Comparison of ENCODE assay signal across 1 cellular context in the genomic region with DNA sequence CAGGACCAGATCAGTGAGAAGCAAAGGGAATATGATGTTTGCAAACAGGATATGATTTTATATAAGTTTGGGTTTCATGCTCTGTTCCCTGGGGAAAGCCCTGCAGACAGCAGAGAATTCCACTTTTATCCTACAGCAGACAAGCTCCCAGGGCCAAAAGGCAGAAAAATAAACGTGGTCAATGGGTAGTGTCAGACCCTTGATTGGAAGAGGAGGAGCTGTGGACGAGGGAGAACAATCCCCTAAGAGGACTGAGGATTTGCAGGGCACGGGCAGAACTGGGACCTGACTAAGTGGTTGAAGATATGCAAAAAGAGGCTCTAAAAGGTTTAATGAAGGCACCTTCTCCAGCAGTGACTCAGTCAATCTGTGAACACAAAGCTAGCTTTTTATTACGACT.
TF ChIP-seq lines count a peak whose summit lies in the region.

No MANE protein-coding gene starts in this region.

TF ChIP-seq in neural cell, 6 proteins besides CTCF, POLR2A, EP300 and RAD21:
- TF ChIP-seq SMC3 (conservative IDR thresholded peaks at IDR 0.05; ENCODE audit: poor library complexity) = no peak
- TF ChIP-seq POLR2AphosphoS5 (IDR thresholded peaks at IDR 0.05) = peak; percentile 23
- no peak for TF ChIP-seq MXI1 (conservative IDR thresholded peaks at IDR 0.05; ENCODE audit: poor library complexity, severe bottlenecking)
- TF ChIP-seq EZH2 (IDR thresholded peaks at IDR 0.05; ENCODE audit: borderline replicate concordance, insufficient read depth, low read length, poor library complexity, severe bottlenecking) = no peak
